In genomic region chr18:55047546-55047945, GRCh38 we compare ENCODE assay signal across 24 cellular contexts.
DNase-seq lines count a peak whose midpoint lies in the region; ATAC-seq, FAIRE-seq and TF ChIP-seq lines count a peak whose summit lies in the region.
"Had no signal": no experiment of that assay in that cellular context is flagged by ENCODE, and none has a peak within 500 bp of the region (broad histone marks: within the 10 kb centered on the region; RNA-seq: fewer than 3 reads in every experiment).

No MANE protein-coding gene starts in this region.

- no peak overlapping the region for H2BK15ac ChIP-seq in IMR-90 (ENCODE audit: low read depth, low read length)

- H3K27ac Mint-ChIP-seq in activated naive CD4-positive, alpha-beta T cell treated with anti-CD3 and anti-CD28 coated beads for 36 hours, result no peak overlapping the region
- H3K27ac Mint-ChIP-seq: activated naive CD8-positive, alpha-beta T cell treated with anti-CD3 and anti-CD28 coated beads, Interleukin-2, amount 50 U/mL, for 24 hours; activated T-helper 1 cell treated with anti-CD3 and anti-CD28 coated beads, Interleukin-12 subunit alpha, Interleukin-12 subunit beta, Interleukin-2, Interleukin-4 antibody, amounts not matched to agents 30 ng/mL and 10 ng/mL and 1 ng/mL, durations not matched to agents 14 hours and 24 hours and 36 hours; natural killer cell had no signal

- no peak overlapping the region for H2AFZ ChIP-seq in IMR-90 (replicated peaks; ENCODE audit: low read length, poor library complexity)
- no peak overlapping the region for H2AFZ ChIP-seq in K562 (ENCODE audit: low read depth, low read length)

- BruUV-seq in IMR-90 (replicated peaks; lab: Mats Ljungman, UMichigan) (no TSS peak), K562 (replicated peaks; lab: Mats Ljungman, UMichigan) (no TSS peak)

- H2BK5ac ChIP-seq in IMR-90 (ENCODE audit: low read depth, low read length, poor library complexity, severe bottlenecking), result no peak overlapping the region

- no peak overlapping the region for H2AK5ac ChIP-seq in IMR-90 (ENCODE audit: low read depth, low read length)

- H4K8ac ChIP-seq in IMR-90 (ENCODE audit: low read depth in 2 of 2, low read length in 2 of 2), result no peak overlapping the region

- no peak overlapping the region for H3K9ac ChIP-seq in IMR-90 (ENCODE audit: low read depth, low read length)
- H3K9ac ChIP-seq in K562 (ENCODE audit: insufficient read depth in 1 of 2, low read depth in 2 of 2, low read length in 2 of 2), result no peak overlapping the region

- dilution Hi-C loops in IMR-90 (cut with HindIII; ENCODE audit: low sequenced_read_pairs, unreplicated experiment), result no loop called here

- H3K27ac ChIP-seq in IMR-90 (ENCODE audit: insufficient read depth, low read length) (no peak overlapping the region), K562 (ENCODE audit: extremely low read depth, low read depth, low read length) (no peak overlapping the region)
- H3K27ac ChIP-seq: A549, esophagus muscularis mucosa, SJSA1 had no signal

- H2AK9ac ChIP-seq in IMR-90 (replicated peaks; ENCODE audit: low read depth, low read length, poor library complexity), result no peak overlapping the region

- no peaks in the 10 kb centered on the region for H3K4me1 Mint-ChIP-seq in activated naive CD4-positive, alpha-beta T cell treated with anti-CD3 and anti-CD28 coated beads for 36 hours (ENCODE audit: low read depth)
- H3K4me1 Mint-ChIP-seq: activated naive CD8-positive, alpha-beta T cell treated with anti-CD3 and anti-CD28 coated beads, Interleukin-2, amount 50 U/mL, for 24 hours; natural killer cell had no signal

- no peaks in the 10 kb centered on the region for H3K36me3 Mint-ChIP-seq in activated naive CD4-positive, alpha-beta T cell treated with anti-CD3 and anti-CD28 coated beads for 36 hours (ENCODE audit: low read depth)
- H3K36me3 Mint-ChIP-seq: natural killer cell had no signal

- H4K5ac ChIP-seq in IMR-90 (ENCODE audit: low read depth, low read length), result no peak overlapping the region

- no peaks in the 10 kb centered on the region; the same call in 1 of the 2 replicates for H3K27me3 ChIP-seq in IMR-90 (ENCODE audit: control insufficient read depth, insufficient read depth, low read length)
- H3K27me3 ChIP-seq in K562 (ENCODE audit: control insufficient read depth in 2 of 2, insufficient read depth in 2 of 2, low read length in 2 of 2), result no peaks in the 10 kb centered on the region
- H3K27me3 ChIP-seq: esophagus muscularis mucosa, SJSA1 had no signal

- no peak overlapping the region for H3K23ac ChIP-seq in IMR-90 (ENCODE audit: low read depth, low read length)

- H3K4ac ChIP-seq in IMR-90 (ENCODE audit: low read depth, low read length), result no peak overlapping the region

- no peaks in the 10 kb centered on the region for H4K20me1 ChIP-seq in IMR-90 (ENCODE audit: insufficient read depth, low read length)
- H4K20me1 ChIP-seq in K562 (replicated peaks; ENCODE audit: control insufficient read depth, insufficient read depth, low read length), result no peaks in the 10 kb centered on the region

- TF ChIP-seq CTCF in IMR-90 (conservative IDR thresholded peaks at IDR 0.05; ENCODE audit: low read depth, low read length) (no peak), K562 (IDR thresholded peaks at IDR 0.05 in 2 of 3, conservative IDR thresholded peaks at IDR 0.05 in 1 of 3; ENCODE audit: insufficient read depth in 2 of 3, low read depth in 1 of 3, low read length in 3 of 3) (no peak)

- H3K9me1 ChIP-seq in IMR-90 (ENCODE audit: insufficient read depth, low read length) (no peaks in the 10 kb centered on the region; the same call in 1 of the 2 replicates), K562 (ENCODE audit: control insufficient read depth, insufficient read depth, low read length) (no peaks in the 10 kb centered on the region)

- H3K36me3 ChIP-seq in IMR-90 (ENCODE audit: control insufficient read depth, insufficient read depth, low read length) (no peaks in the 10 kb centered on the region), K562 (ENCODE audit: control insufficient read depth, insufficient read depth, low read length) (no peaks in the 10 kb centered on the region)
- H3K36me3 ChIP-seq: esophagus muscularis mucosa, SJSA1 had no signal

- H3K18ac ChIP-seq in IMR-90 (ENCODE audit: low read depth, low read length), result no peak overlapping the region

- H3K79me1 ChIP-seq in IMR-90 (ENCODE audit: low read depth in 1 of 2, low read length in 2 of 2), result no peaks in the 10 kb centered on the region

- H3K56ac ChIP-seq in IMR-90 (ENCODE audit: extremely low read depth, insufficient read depth, low read length), result no peak overlapping the region

- TF ChIP-seq POLR2A in IMR-90 (IDR thresholded peaks at IDR 0.05; ENCODE audit: low read depth, low read length), result no peak
- no peak for TF ChIP-seq POLR2A in K562 (conservative IDR thresholded peaks at IDR 0.05)

- H3K14ac ChIP-seq in IMR-90 (replicated peaks; ENCODE audit: low read depth, low read length), result no peak overlapping the region

- TF ChIP-seq RAD21 in IMR-90 (IDR thresholded peaks at IDR 0.05; ENCODE audit: low read length), result no peak
- TF ChIP-seq RAD21 in K562 (CRISPR knock-in tag; conservative IDR thresholded peaks at IDR 0.05 in 1 of 2, IDR thresholded peaks at IDR 0.05 in 1 of 2), result no peak

- no peak overlapping the region for H3K4me3 Mint-ChIP-seq in activated naive CD4-positive, alpha-beta T cell treated with anti-CD3 and anti-CD28 coated beads for 36 hours
- H3K4me3 Mint-ChIP-seq: activated naive CD8-positive, alpha-beta T cell treated with anti-CD3 and anti-CD28 coated beads, Interleukin-2, amount 50 U/mL, for 24 hours; activated T-helper 1 cell treated with anti-CD3 and anti-CD28 coated beads, Interleukin-12 subunit alpha, Interleukin-12 subunit beta, Interleukin-2, Interleukin-4 antibody, amounts not matched to agents 30 ng/mL and 10 ng/mL and 1 ng/mL, durations not matched to agents 14 hours and 24 hours and 36 hours; natural killer cell had no signal

- POLR2A ChIA-PET in IMR-90 (lab: Charles Lee; ENCODE audit: unreplicated experiment) (no interaction called here), K562 (lab: Yijun Ruan, JAX) (no interaction called here)

- DNase-seq in AG08395 (ENCODE audit: low spot score), result peak; percentile 17
- peak; percentile 16 for DNase-seq in IMR-90
- peak in 1 of 4 experiments; percentile 13 for DNase-seq in K562 (ENCODE audit: extremely low read depth in 1 of 4, low spot score in 3 of 4)
- DNase-seq in kidney tubule cell (ENCODE audit: low spot score), result peak; percentile 76
- DNase-seq in activated naive CD4-positive, alpha-beta T cell treated with anti-CD3 and anti-CD28 coated beads for 36 hours, result no peak
- DNase-seq: activated CD4-positive, CD25-positive, alpha-beta regulatory T cell treated with anti-CD3 and anti-CD28 coated beads, Interleukin-2, amount 50 U/mL, for 72 hours; activated naive CD8-positive, alpha-beta T cell treated with anti-CD3 and anti-CD28 coated beads, Interleukin-2, amount 50 U/mL, for 24 hours; caudate nucleus; DMS79 treated with DMSO at 0.1 percent for 48 hours; hypothalamus; KG1; kidney glomerular epithelial cell; mesendoderm; natural killer cell; NCI-H1105; NCI-H2107; NCI-H69 had no signal

- H4K91ac ChIP-seq in IMR-90 (ENCODE audit: insufficient read depth, low read depth, low read length), result no peak overlapping the region

- no peak for TF ChIP-seq EP300 in K562 (IDR thresholded peaks at IDR 0.05; ENCODE audit: low read length)

- intact Hi-C loops in IMR-90 (cut with micrococcal nuclease), result no loop called here
- intact Hi-C loops in K562 (cut with micrococcal nuclease), result no loop called here
- intact Hi-C loops in activated naive CD4-positive, alpha-beta T cell treated with anti-CD3 and anti-CD28 coated beads for 36 hours (cut with micrococcal nuclease), result no loop called here

- CTCF ChIA-PET in IMR-90 (lab: Yijun Ruan, JAX) (no interaction called here), K562 (lab: Yijun Ruan, JAX; ENCODE audit: low intra/inter-chr PET ratio) (no interaction called here)
- CTCF ChIA-PET in activated naive CD4-positive, alpha-beta T cell treated with anti-CD3 and anti-CD28 coated beads for 36 hours (lab: Charles Lee), result no interaction called here

- no peaks in the 10 kb centered on the region for H3K9me3 ChIP-seq in IMR-90 (ENCODE audit: control insufficient read depth, insufficient read depth, low read length)
- no peaks in the 10 kb centered on the region for H3K9me3 ChIP-seq in K562 (replicated peaks; ENCODE audit: control insufficient read depth, insufficient read depth, low read depth, low read length)
- H3K9me3 ChIP-seq: A549, esophagus muscularis mucosa, SJSA1 had no signal

- FAIRE-seq in K562 (lab: Jason Lieb, UNC), result no peak
- FAIRE-seq: A549 had no signal

- no peaks in the 10 kb centered on the region for H3K9me3 Mint-ChIP-seq in activated naive CD4-positive, alpha-beta T cell treated with anti-CD3 and anti-CD28 coated beads for 36 hours
- H3K9me3 Mint-ChIP-seq: activated T-helper 1 cell treated with anti-CD3 and anti-CD28 coated beads, Interleukin-12 subunit alpha, Interleukin-12 subunit beta, Interleukin-2, Interleukin-4 antibody, amounts not matched to agents 30 ng/mL and 10 ng/mL and 1 ng/mL, durations not matched to agents 14 hours and 24 hours and 36 hours; natural killer cell had no signal

- no peaks in the 10 kb centered on the region for H3K27me3 Mint-ChIP-seq in activated naive CD4-positive, alpha-beta T cell treated with anti-CD3 and anti-CD28 coated beads for 36 hours (ENCODE audit: low read depth)

- in situ Hi-C loops in IMR-90 (cut with MboI; ENCODE audit: low sequenced_read_pairs) (no loop called here), K562 (cut with MboI) (no loop called here)

- no peak overlapping the region for H2BK20ac ChIP-seq in IMR-90 (ENCODE audit: low read depth, low read length)

- no peaks in the 10 kb centered on the region for H3K79me2 ChIP-seq in K562 (ENCODE audit: control insufficient read depth, insufficient read depth, low read length)

- ATAC-seq in IMR-90 (ENCODE audit: low read depth) (no peak), K562 (no peak), GM21526 (IDR thresholded peaks at IDR 0.05; ENCODE audit: low FRiP score, unreplicated experiment) (no peak), GM21360 (IDR thresholded peaks at IDR 0.05; ENCODE audit: unreplicated experiment) (no peak), HG02610 (IDR thresholded peaks at IDR 0.05; ENCODE audit: unreplicated experiment) (no peak)
- ATAC-seq: A549; activated naive CD8-positive, alpha-beta T cell treated with anti-CD3 and anti-CD28 coated beads, Interleukin-2, amount 50 U/mL, for 24 hours; natural killer cell had no signal

- no peak overlapping the region for H3K4me2 ChIP-seq in IMR-90 (ENCODE audit: low read depth, low read length)
- H3K4me2 ChIP-seq in K562 (ENCODE audit: insufficient read depth, low read length), result no peak overlapping the region
- H3K4me2 ChIP-seq: A549 had no signal

- no peak overlapping the region for H2BK120ac ChIP-seq in IMR-90 (ENCODE audit: low read depth, low read length)

- WGBS in IMR-90 (ENCODE audit: extremely low coverage in 2 of 2, insufficient read length in 1 of 2), 2 experiments, result 100% methylated on average over 2 of the region's 2 CpGs; no CpG with 5 or more reads in 1 of the 2 experiments
- WGBS in K562 (ENCODE audit: insufficient coverage, low coverage, missing lambda C conversion rate), result 5% methylated on average over 2 of the region's 2 CpGs

- H3K4me1 ChIP-seq in IMR-90 (ENCODE audit: control insufficient read depth, insufficient read depth, low read length), result no peaks in the 10 kb centered on the region
- no peaks in the 10 kb centered on the region; a peak in 1 of 5 replicates for H3K4me1 ChIP-seq in K562 (replicated peaks in 1 of 2; ENCODE audit: control insufficient read depth in 2 of 2, insufficient read depth in 2 of 2, low read length in 2 of 2)
- H3K4me1 ChIP-seq: esophagus muscularis mucosa, SJSA1 had no signal

- H3K4me3 ChIP-seq in IMR-90 (ENCODE audit: insufficient read depth, low read depth, low read length) (no peak overlapping the region), K562 (no peak overlapping the region)
- H3K4me3 ChIP-seq: A549, esophagus muscularis mucosa, SJSA1 had no signal
